ENCODE assay signal across 1 cellular context in genomic region chr7:55441002-55441401, GRCh38.
TF ChIP-seq lines count a peak whose summit lies in the region.

No MANE protein-coding gene starts in this region.

TF ChIP-seq in IMR-90, 13 proteins besides CTCF, POLR2A, EP300 and RAD21:
- no peak for TF ChIP-seq USF2 (IDR thresholded peaks at IDR 0.05; ENCODE audit: low read depth, low read length)
